ENCODE assay signal across 10 cellular contexts in genomic region chr3:48594431-48595049, GRCh38. TPM values are rescaled to one million over a fixed set of nuclear protein-coding genes. Genes with fewer than 3 reads are reported as not detected.
A peak's percentile ranks its signal among the peaks of the same experiment; 100 is the strongest.
DNase-seq lines count a peak whose midpoint lies in the region; ATAC-seq and TF ChIP-seq lines count a peak whose summit lies in the region.
"Had no signal": no experiment of that assay in that cellular context is flagged by ENCODE, and none has a peak within 500 bp of the region (broad histone marks: within the 10 kb centered on the region; RNA-seq: fewer than 3 reads in every experiment).

No MANE protein-coding gene starts in this region.

- peaks cover 3 to 5% of the 10 kb centered on the region in 2 donors for H3K27me3 ChIP-seq in duodenal mucosa (ENCODE audit: control insufficient read depth in 1 of 2, insufficient read depth in 2 of 2, low read length in 2 of 2)

- no peak for TF ChIP-seq CTCF in natural killer cell (IDR thresholded peaks at IDR 0.05)

- H3K4me3 ChIP-seq in duodenal mucosa (ENCODE audit: low read depth in 1 of 2, low read length in 2 of 2) (peak overlapping the region; percentile 5 to 59), mesodermal cell (ENCODE audit: extremely low read depth, insufficient read depth, low read length, poor library complexity, severe bottlenecking) (peak overlapping the region; percentile 32)

- ATAC-seq in natural killer cell treated with Interleukin-12 subunit alpha and Interleukin-12 subunit beta and Interleukin-15 and Interleukin-18, amount 100 ng/mL, for 72 hours: no peak
- ATAC-seq in natural killer cell: no peak
- ATAC-seq in GM19467 (IDR thresholded peaks at IDR 0.05; ENCODE audit: unreplicated experiment): no peak
- no peak for ATAC-seq in GM19463 (IDR thresholded peaks at IDR 0.05; ENCODE audit: unreplicated experiment)

- H3K4me1 ChIP-seq in duodenal mucosa (ENCODE audit: control insufficient read depth in 1 of 2, insufficient read depth in 2 of 2, low read length in 2 of 2): peaks cover 0 to 31% of the 10 kb centered on the region in 2 donors
- peaks cover 49% of the 10 kb centered on the region for H3K4me1 ChIP-seq in mesodermal cell (ENCODE audit: control insufficient read depth, insufficient read depth, low read length, poor library complexity, severe bottlenecking)

- no peak overlapping the region for H3K27ac ChIP-seq in duodenal mucosa (ENCODE audit: low read depth, low read length)
- H3K27ac ChIP-seq in mesodermal cell (ENCODE audit: low read depth, low read length, severe bottlenecking): peak overlapping the region; percentile 84

- H3K4me3 Mint-ChIP-seq in natural killer cell treated with Interleukin-12 subunit alpha and Interleukin-12 subunit beta and Interleukin-15 and Interleukin-18, amount 100 ng/mL, for 72 hours: no peak overlapping the region
- no peak overlapping the region for H3K4me3 Mint-ChIP-seq in natural killer cell
- H3K4me3 Mint-ChIP-seq: CD4-positive, alpha-beta T cell had no signal

- no peak overlapping the region for H3K27ac Mint-ChIP-seq in natural killer cell treated with Interleukin-12 subunit alpha and Interleukin-12 subunit beta and Interleukin-15 and Interleukin-18, amount 100 ng/mL, for 72 hours
- no peak overlapping the region for H3K27ac Mint-ChIP-seq in natural killer cell
- H3K27ac Mint-ChIP-seq: CD4-positive, alpha-beta T cell had no signal

- peak; percentile 54 for DNase-seq in natural killer cell treated with Interleukin-12 subunit alpha and Interleukin-12 subunit beta and Interleukin-15 and Interleukin-18, amount 100 ng/mL, for 72 hours (ENCODE audit: low spot score)
- DNase-seq in natural killer cell: no peak
- no peak for DNase-seq in NCI-H446 treated with DMSO at 0.1 percent for 48 hours (lab: John Stamatoyannopoulos, UW)
- no peak for DNase-seq in NOMO-1 treated with dmso at 0.1 percent for 144 hours (lab: John Stamatoyannopoulos, UW; ENCODE audit: unreplicated experiment)
- DNase-seq: foreskin melanocyte had no signal

- H3K36me3 ChIP-seq in duodenal mucosa (ENCODE audit: control insufficient read depth in 1 of 2, insufficient read depth in 2 of 2, low read length in 2 of 2) (peaks cover 4 to 21% of the 10 kb centered on the region in 2 donors), mesodermal cell (ENCODE audit: control insufficient read depth, insufficient read depth, low read length) (peaks cover 39% of the 10 kb centered on the region)

- peak overlapping the region in 1 of 2 donors; percentile 10 for H3K9ac ChIP-seq in duodenal mucosa (ENCODE audit: low read depth in 1 of 2, low read length in 2 of 2)

- H3K9me3 Mint-ChIP-seq in natural killer cell treated with Interleukin-12 subunit alpha and Interleukin-12 subunit beta and Interleukin-15 and Interleukin-18, amount 100 ng/mL, for 72 hours: no peaks in the 10 kb centered on the region
- H3K9me3 Mint-ChIP-seq in natural killer cell: no peaks in the 10 kb centered on the region
- H3K9me3 Mint-ChIP-seq: CD4-positive, alpha-beta T cell had no signal

- H3K36me3 Mint-ChIP-seq in natural killer cell treated with Interleukin-12 subunit alpha and Interleukin-12 subunit beta and Interleukin-15 and Interleukin-18, amount 100 ng/mL, for 72 hours: no peaks in the 10 kb centered on the region
- no peaks in the 10 kb centered on the region for H3K36me3 Mint-ChIP-seq in natural killer cell

- WGBS in mesodermal cell (ENCODE audit: insufficient coverage in 2 of 2), 2 experiments: 32 to 36% methylated on average over 30 to 38 of the region's 39 CpGs

- H3K4me1 Mint-ChIP-seq in natural killer cell treated with Interleukin-12 subunit alpha and Interleukin-12 subunit beta and Interleukin-15 and Interleukin-18, amount 100 ng/mL, for 72 hours (ENCODE audit: low read depth in 2 of 2): peaks cover 0 to 4% of the 10 kb centered on the region in 2 donors
- peaks cover 0 to 18% of the 10 kb centered on the region in 2 donors for H3K4me1 Mint-ChIP-seq in natural killer cell

- H3K9me3 ChIP-seq in duodenal mucosa (ENCODE audit: control insufficient read depth in 1 of 2, low read length in 2 of 2) (no peaks in the 10 kb centered on the region), mesodermal cell (ENCODE audit: control insufficient read depth, low read length) (no peaks in the 10 kb centered on the region)

- intact Hi-C loops in natural killer cell (cut with micrococcal nuclease): no loop called here

- H3K27me3 Mint-ChIP-seq in natural killer cell treated with Interleukin-12 subunit alpha and Interleukin-12 subunit beta and Interleukin-15 and Interleukin-18, amount 100 ng/mL, for 72 hours: peaks cover 5 to 21% of the 10 kb centered on the region in 2 donors
- peaks cover 11 to 25% of the 10 kb centered on the region in 2 donors for H3K27me3 Mint-ChIP-seq in natural killer cell (ENCODE audit: low read depth in 2 of 2)

RNA-seq across cellular contexts. Expression of gene COL7A1, which starts 0.6 kb away (rescaled TPM):
- 1 to 10 TPM; 1.5 to 1.8 TPM for total RNA-seq in natural killer cell treated with Interleukin-12 subunit alpha and Interleukin-12 subunit beta and Interleukin-15 and Interleukin-18, amount 100 ng/mL, for 72 hours
- 1 to 10 TPM in 2 of 3 donors, under 1 TPM in 1; 0.54 to 1.7 (median 1.4) TPM for total RNA-seq in natural killer cell
- 34.2 TPM for polyA plus RNA-seq in mesodermal cell (2013, experiment 1 of 2)
- polyA plus RNA-seq in mesodermal cell (2013, experiment 2 of 2): 22.5 TPM

RNA-seq across cellular contexts. Expression of gene UQCRC1, which starts 14.9 kb away (rescaled TPM):
- 100 to 1,000 TPM; 171 to 211 TPM for total RNA-seq in natural killer cell treated with Interleukin-12 subunit alpha and Interleukin-12 subunit beta and Interleukin-15 and Interleukin-18, amount 100 ng/mL, for 72 hours
- 100 to 1,000 TPM; 117 to 139 (median 124) TPM for total RNA-seq in natural killer cell
- polyA plus RNA-seq in mesodermal cell (2013, experiment 1 of 2): 265 TPM
- polyA plus RNA-seq in mesodermal cell (2013, experiment 2 of 2): 222 TPM

RNA-seq across cellular contexts. Expression of gene TMEM89, which starts 27.0 kb away (rescaled TPM):
- total RNA-seq in natural killer cell treated with Interleukin-12 subunit alpha and Interleukin-12 subunit beta and Interleukin-15 and Interleukin-18, amount 100 ng/mL, for 72 hours: not detected
- not detected for total RNA-seq in natural killer cell
- not detected for polyA plus RNA-seq in mesodermal cell (2013, experiment 1 of 2)
- not detected for polyA plus RNA-seq in mesodermal cell (2013, experiment 2 of 2)
- total RNA-seq: CD4-positive, alpha-beta T cell had no signal

RNA-seq across cellular contexts. Expression of gene UCN2, which starts 31.0 kb away (rescaled TPM):
- not detected for total RNA-seq in natural killer cell treated with Interleukin-12 subunit alpha and Interleukin-12 subunit beta and Interleukin-15 and Interleukin-18, amount 100 ng/mL, for 72 hours
- total RNA-seq in natural killer cell: not detected
- 2.3 TPM for polyA plus RNA-seq in mesodermal cell (2013, experiment 1 of 2)
- 0.81 TPM for polyA plus RNA-seq in mesodermal cell (2013, experiment 2 of 2)
- total RNA-seq: CD4-positive, alpha-beta T cell had no signal

RNA-seq across cellular contexts. Expression of gene PFKFB4, which starts 37.9 kb away (rescaled TPM):
- 10 to 100 TPM; 11.1 to 27.4 TPM for total RNA-seq in natural killer cell treated with Interleukin-12 subunit alpha and Interleukin-12 subunit beta and Interleukin-15 and Interleukin-18, amount 100 ng/mL, for 72 hours
- total RNA-seq in natural killer cell: 1 to 10 TPM; 2.4 to 4.3 (median 3.6) TPM
- polyA plus RNA-seq in mesodermal cell (2013, experiment 1 of 2): 11.7 TPM
- polyA plus RNA-seq in mesodermal cell (2013, experiment 2 of 2): 12.3 TPM
